ENCODE assay signal across 8 cellular contexts in the genomic region with DNA sequence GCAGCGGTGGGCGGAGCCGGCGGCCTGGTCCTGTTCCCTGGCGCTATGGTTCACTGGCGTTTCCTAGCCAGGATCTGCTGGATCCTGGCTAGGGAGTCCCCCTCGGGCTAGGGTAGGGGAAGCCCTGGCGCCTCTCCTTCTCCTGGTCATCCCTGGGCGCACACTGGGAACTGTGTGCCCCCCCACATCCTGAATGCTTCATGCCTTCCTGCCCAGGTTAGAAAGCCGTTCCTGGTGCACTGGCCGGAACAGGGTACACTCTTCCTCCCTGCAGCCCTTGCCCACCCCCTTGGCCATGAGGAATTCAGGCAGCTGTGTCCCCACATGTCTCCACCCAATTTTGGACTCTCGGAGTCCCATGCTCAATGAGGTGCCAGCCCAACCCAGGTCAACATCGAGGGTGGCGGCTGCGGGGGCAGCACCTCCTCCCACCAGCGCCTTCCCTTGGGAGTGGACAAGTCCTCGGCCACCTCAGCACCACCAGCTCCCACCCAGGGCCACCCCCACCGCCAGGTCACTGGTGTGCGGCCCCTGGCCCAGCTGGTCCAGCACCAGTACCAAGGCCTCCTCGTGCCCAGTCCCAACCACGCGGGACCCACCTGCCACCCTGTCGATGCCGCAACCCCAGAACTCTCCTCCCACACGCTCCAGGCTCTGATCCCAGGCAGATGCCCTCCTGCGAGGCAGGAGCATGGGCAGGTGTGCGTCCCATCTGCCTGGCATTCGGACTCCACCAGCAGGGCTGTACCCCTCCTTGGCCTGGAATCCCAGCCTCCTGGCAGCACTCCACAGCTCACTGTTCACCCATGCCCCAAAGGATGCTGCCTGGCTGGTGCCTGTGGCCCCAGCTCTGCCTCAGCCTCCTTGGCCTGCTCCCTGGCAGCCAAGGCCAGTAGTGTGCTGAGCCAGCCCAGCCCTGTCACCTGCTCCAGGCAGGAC.
DNase-seq lines count a peak whose midpoint lies in the region; ATAC-seq and TF ChIP-seq lines count a peak whose summit lies in the region.
"Not testable (repeated sequence)": the region's sequence is repeated elsewhere in the genome, so short reads cannot be mapped to it uniquely, and the experiment has no call there.

No MANE protein-coding gene starts in this region.

- H2BK120ac ChIP-seq in neuronal stem cell (ENCODE audit: low read depth, low read length) = not testable (repeated sequence)

- not testable (repeated sequence) for H3K36me3 ChIP-seq in left lung; neuronal stem cell (replicated peaks in 1 of 2; ENCODE audit: control insufficient read depth in 2 of 2, insufficient read depth in 2 of 2, low read length in 2 of 2); spleen; aorta (ENCODE audit: control insufficient read depth in 1 of 2, insufficient read depth in 2 of 2, low read length in 1 of 2)

- peak overlapping the region in 1 of 5 experiments; percentile 86 for H3K27ac Mint-ChIP-seq in brain

- not testable (repeated sequence) for H3K36me3 Mint-ChIP-seq in brain

- TF ChIP-seq POLR2A in spleen (IDR thresholded peaks at IDR 0.05) = not testable (repeated sequence)

- WGBS in neuronal stem cell (ENCODE audit: extremely low coverage in 2 of 2, insufficient read length in 2 of 2, insufficient replicate concordance in 1 of 2), 2 donors = no CpG with 5 or more reads among the region's 28 CpGs
- WGBS in spleen, 5 donors = 84 to 95% (median 89%) methylated on average over 20 to 23 of the region's 28 CpGs
- 89 to 90% methylated on average over 22 to 23 of the region's 28 CpGs for WGBS in aorta, 2 donors

- H3K14ac ChIP-seq in neuronal stem cell (ENCODE audit: low read length) = peak overlapping the region; percentile 39

- H3K18ac ChIP-seq in neuronal stem cell (ENCODE audit: low read length) = peak overlapping the region; percentile 95

- H3K9ac ChIP-seq in neuronal stem cell (ENCODE audit: low read depth, low read length, poor library complexity) = peak overlapping the region; percentile 38

- H2BK15ac ChIP-seq in neuronal stem cell (ENCODE audit: low read length) = peak overlapping the region; percentile 98

- peaks cover 22 to 38% of the 10 kb centered on the region in 2 donors for H3K27me3 ChIP-seq in left lung
- H3K27me3 ChIP-seq in neuronal stem cell (ENCODE audit: control insufficient read depth in 3 of 3, insufficient read depth in 3 of 3, low read depth in 1 of 3, low read length in 3 of 3) = peaks cover 0 to 20% (median 4%) of the 10 kb centered on the region in 3 experiments
- H3K27me3 ChIP-seq in spleen (replicated peaks in 1 of 7) = peaks cover 0 to 40% (median 18%) of the 10 kb centered on the region in 7 donors
- H3K27me3 ChIP-seq in aorta (ENCODE audit: control insufficient read depth in 1 of 2, insufficient read depth in 2 of 2, low read length in 1 of 2) = not testable (repeated sequence)

- not testable (repeated sequence) for TF ChIP-seq CTCF in brain (conservative IDR thresholded peaks at IDR 0.05); left lung (IDR thresholded peaks at IDR 0.05); spleen (IDR thresholded peaks at IDR 0.05 in 8 of 11, conservative IDR thresholded peaks at IDR 0.05 in 3 of 11)

- H3K4me1 Mint-ChIP-seq in brain = not testable (repeated sequence)

- H3K4me2 ChIP-seq in neuronal stem cell (ENCODE audit: insufficient read depth, low read length, poor library complexity, severe bottlenecking) = not testable (repeated sequence)

- H3K23ac ChIP-seq in neuronal stem cell (ENCODE audit: low read depth, low read length, poor library complexity) = peak overlapping the region; percentile 44

- peak overlapping the region in 4 of 5 experiments; percentile 33 to 72 (median 68) for H3K4me3 Mint-ChIP-seq in brain

- H3K27ac ChIP-seq in left lung; neuronal stem cell (replicated peaks; ENCODE audit: low read length); spleen; aorta (ENCODE audit: low read depth in 1 of 2, low read length in 2 of 2): not testable (repeated sequence)

- H2BK5ac ChIP-seq in neuronal stem cell (ENCODE audit: low read length) = peak overlapping the region; percentile 93

- H3K79me1 ChIP-seq in neuronal stem cell (ENCODE audit: low read depth, low read length) = not testable (repeated sequence)

- H2BK12ac ChIP-seq in neuronal stem cell (ENCODE audit: low read length) = peak overlapping the region; percentile 98

- H3K27me3 Mint-ChIP-seq in brain = peaks cover 15% of the 10 kb centered on the region

- not testable (repeated sequence) for H3K9me3 ChIP-seq in left lung; neuronal stem cell (replicated peaks in 1 of 2; ENCODE audit: control insufficient read depth in 2 of 2, insufficient read depth in 1 of 2, low read depth in 1 of 2, low read length in 2 of 2); spleen; aorta (ENCODE audit: control insufficient read depth, low read length)

- peak overlapping the region; percentile 92 for H4K91ac ChIP-seq in neuronal stem cell (ENCODE audit: low read depth, low read length, poor library complexity)

- peak overlapping the region; percentile 99 for H2AK5ac ChIP-seq in neuronal stem cell (ENCODE audit: low read depth, low read length)

- not testable (repeated sequence) for ATAC-seq in left lung; aorta (ENCODE audit: low FRiP score)

- peak overlapping the region; percentile 86 for H3K4ac ChIP-seq in neuronal stem cell (ENCODE audit: low read length)

- peak; percentile 8 for DNase-seq in ELF-1 (ENCODE audit: low read depth, low spot score)
- DNase-seq in SK-N-DZ (ENCODE audit: low spot score) = peak; percentile 4
- DNase-seq in cardiac septum (ENCODE audit: low spot score) = peak; percentile 75
- peak; percentile 35 to 83 for DNase-seq in left lung
- not testable (repeated sequence) for DNase-seq in neuronal stem cell (ENCODE audit: low spot score)
- peak; percentile 75 for DNase-seq in spleen
- DNase-seq in aorta = peak; percentile 53 to 79

- intact Hi-C loops in cardiac septum (cut with DNase I); left lung (cut with DNase I); spleen (cut with DNase I; ENCODE audit: low total_unique reads); aorta (cut with DNase I): not testable (repeated sequence)

- not testable (repeated sequence) for H3K9me3 Mint-ChIP-seq in brain

- not testable (repeated sequence) for H3K4me3 ChIP-seq in left lung; neuronal stem cell (ENCODE audit: low read length in 2 of 2); spleen; aorta (ENCODE audit: low read length in 2 of 2)

- H3K4me1 ChIP-seq in left lung; neuronal stem cell (ENCODE audit: control insufficient read depth in 2 of 2, insufficient read depth in 1 of 2, low read depth in 1 of 2, low read length in 2 of 2); spleen; aorta (ENCODE audit: control insufficient read depth in 1 of 2, insufficient read depth in 2 of 2, low read length in 2 of 2): not testable (repeated sequence)

- peak overlapping the region; percentile 9 for H2AFZ ChIP-seq in neuronal stem cell (ENCODE audit: low read length)

- H4K8ac ChIP-seq in neuronal stem cell (ENCODE audit: low read depth, low read length) = peak overlapping the region; percentile 65
